Comparison of ENCODE assay signal across 10 cellular contexts in the genomic region with DNA sequence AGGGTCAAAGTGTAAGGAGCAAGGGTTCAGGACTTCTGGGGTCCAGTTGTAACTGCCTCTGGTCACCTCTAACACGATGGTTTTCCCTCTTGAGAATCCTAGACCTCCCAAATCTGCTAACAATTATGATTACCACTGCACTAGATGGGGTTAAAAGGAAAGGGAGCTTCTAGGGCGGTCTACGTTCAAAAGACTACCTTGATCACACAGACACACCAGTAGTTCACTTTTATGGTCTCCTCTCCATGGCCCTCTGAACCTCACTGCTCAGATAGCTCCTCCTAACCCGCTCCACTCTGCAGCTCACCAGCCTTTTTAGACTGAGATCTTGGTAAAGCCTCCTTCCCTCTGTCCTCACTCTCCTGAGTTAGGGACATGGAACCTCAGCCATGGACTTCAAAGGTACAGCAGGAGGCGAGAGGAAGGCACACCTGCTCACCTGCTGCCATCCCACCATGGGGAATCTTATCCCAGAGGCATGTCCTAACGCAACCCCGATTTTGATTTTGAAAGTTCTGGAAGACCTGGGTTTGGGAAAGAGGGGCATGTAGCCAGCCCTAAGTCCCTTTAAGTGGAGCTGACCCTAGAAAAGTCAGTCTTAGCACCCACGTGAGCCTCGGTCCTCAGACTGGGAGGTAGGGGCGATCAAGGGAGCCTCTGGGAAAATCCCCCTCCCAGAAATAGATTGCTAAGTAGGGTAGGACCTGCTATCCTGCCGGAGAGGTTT. TPM values are rescaled to one million over a fixed set of nuclear protein-coding genes. Genes with fewer than 3 reads are reported as not detected.
DNase-seq lines count a peak whose midpoint lies in the region; FAIRE-seq and TF ChIP-seq lines count a peak whose summit lies in the region.
"Had no signal": no experiment of that assay in that cellular context is flagged by ENCODE, and none has a peak within 500 bp of the region (broad histone marks: within the 10 kb centered on the region; RNA-seq: fewer than 3 reads in every experiment).

No MANE protein-coding gene starts in this region.

- H3K4me1 Mint-ChIP-seq in activated T-helper 1 cell treated with anti-CD3 and anti-CD28 coated beads, Interleukin-12 subunit alpha, Interleukin-12 subunit beta, Interleukin-2, Interleukin-4 antibody, amounts not matched to agents 30 ng/mL and 10 ng/mL and 1 ng/mL, durations not matched to agents 14 hours and 24 hours and 36 hours (ENCODE audit: low read depth) = peaks cover 40% of the 10 kb centered on the region

- no peaks in the 10 kb centered on the region for H3K9me3 ChIP-seq in kidney (ENCODE audit: control insufficient read depth in 1 of 2, low read length in 2 of 2)

- peak overlapping the region; percentile 61 to 87 for H3K27ac ChIP-seq in kidney (ENCODE audit: low read depth in 2 of 2, low read length in 2 of 2)
- peak overlapping the region; percentile 68 for H3K27ac ChIP-seq in substantia nigra (ENCODE audit: low read depth, low read length, poor library complexity, severe bottlenecking)

- DNase-seq in NCI-H526 (lab: John Stamatoyannopoulos, UW) = peak; percentile 25 to 45
- DNase-seq in NCI-H526 treated with DMSO at 0.1 percent for 48 hours (lab: John Stamatoyannopoulos, UW) = no peak
- DNase-seq in activated T-helper 1 cell treated with anti-CD3 and anti-CD28 coated beads, Interleukin-12 subunit alpha, Interleukin-12 subunit beta, Interleukin-2, Interleukin-4 antibody, amounts not matched to agents 30 ng/mL and 10 ng/mL and 1 ng/mL, durations not matched to agents 14 hours and 24 hours and 36 hours (ENCODE audit: low spot score) = no peak
- no peak for DNase-seq in kidney
- peak in 2 of 49 donors; percentile 15 to 20 for DNase-seq in substantia nigra (lab: John Stamatoyannopoulos, UW)
- DNase-seq in GM19238 (ENCODE audit: insufficient read length, low spot score) = no peak
- no peak for DNase-seq in GM10248 (ENCODE audit: extremely low spot score)
- DNase-seq in OCI-M2 (lab: John Stamatoyannopoulos, UW; ENCODE audit: unreplicated experiment) = no peak

- POLR2A ChIA-PET in GM10248 (lab: Yijun Ruan, JAX) = no interaction called here

- peak overlapping the region in 1 of 2 donors; percentile 12 for H3K9ac ChIP-seq in kidney (ENCODE audit: low read length in 2 of 2)

- H3K4me1 ChIP-seq in kidney (ENCODE audit: control insufficient read depth in 1 of 2, insufficient read depth in 1 of 2, low read depth in 1 of 2, low read length in 2 of 2) = peaks cover 13 to 22% of the 10 kb centered on the region in 2 donors

- TF ChIP-seq CTCF in kidney (IDR thresholded peaks at IDR 0.05; ENCODE audit: borderline replicate concordance, extremely low read depth, insufficient read depth) (no peak), GM10248 (IDR thresholded peaks at IDR 0.05; ENCODE audit: control extremely low read depth, extremely low read depth, low read depth, missing control alignments) (no peak)

- H3K4me3 ChIP-seq in kidney (ENCODE audit: low read length in 2 of 2) = no peak overlapping the region

- no peak for FAIRE-seq in kidney (lab: Jason Lieb, UNC)

- CTCF ChIA-PET in GM10248 (lab: Yijun Ruan, JAX) = interaction anchor here (1.1 to 7.8 kb wide), 5 partner anchors 9 to 82 kb away, joined by 3 to 228 read pairs (median 130); partner anchors contain the start of gene TMEM253

- no peaks in the 10 kb centered on the region for H3K36me3 ChIP-seq in kidney (ENCODE audit: control insufficient read depth in 1 of 2, insufficient read depth in 2 of 2, low read length in 2 of 2)

- H3K9me3 Mint-ChIP-seq in activated T-helper 1 cell treated with anti-CD3 and anti-CD28 coated beads, Interleukin-12 subunit alpha, Interleukin-12 subunit beta, Interleukin-2, Interleukin-4 antibody, amounts not matched to agents 30 ng/mL and 10 ng/mL and 1 ng/mL, durations not matched to agents 14 hours and 24 hours and 36 hours = no peaks in the 10 kb centered on the region

- intact Hi-C loops in activated T-helper 1 cell treated with anti-CD3 and anti-CD28 coated beads, Interleukin-12 subunit alpha, Interleukin-12 subunit beta, Interleukin-2, Interleukin-4 antibody, amounts not matched to agents 30 ng/mL and 10 ng/mL and 1 ng/mL, durations not matched to agents 14 hours and 24 hours and 36 hours (cut with micrococcal nuclease) = no loop called here
- intact Hi-C loops in kidney (cut with DNase I) = no loop called here

- peaks cover 2% of the 10 kb centered on the region for H3K36me3 Mint-ChIP-seq in activated T-helper 1 cell treated with anti-CD3 and anti-CD28 coated beads, Interleukin-12 subunit alpha, Interleukin-12 subunit beta, Interleukin-2, Interleukin-4 antibody, amounts not matched to agents 30 ng/mL and 10 ng/mL and 1 ng/mL, durations not matched to agents 14 hours and 24 hours and 36 hours (ENCODE audit: low read depth)

- peak overlapping the region; percentile 85 for H3K4me3 Mint-ChIP-seq in activated T-helper 1 cell treated with anti-CD3 and anti-CD28 coated beads, Interleukin-12 subunit alpha, Interleukin-12 subunit beta, Interleukin-2, Interleukin-4 antibody, amounts not matched to agents 30 ng/mL and 10 ng/mL and 1 ng/mL, durations not matched to agents 14 hours and 24 hours and 36 hours

- H3K27me3 Mint-ChIP-seq in activated T-helper 1 cell treated with anti-CD3 and anti-CD28 coated beads, Interleukin-12 subunit alpha, Interleukin-12 subunit beta, Interleukin-2, Interleukin-4 antibody, amounts not matched to agents 30 ng/mL and 10 ng/mL and 1 ng/mL, durations not matched to agents 14 hours and 24 hours and 36 hours (ENCODE audit: insufficient read depth) = peaks cover 19% of the 10 kb centered on the region

- peak overlapping the region; percentile 63 for H3K27ac Mint-ChIP-seq in activated T-helper 1 cell treated with anti-CD3 and anti-CD28 coated beads, Interleukin-12 subunit alpha, Interleukin-12 subunit beta, Interleukin-2, Interleukin-4 antibody, amounts not matched to agents 30 ng/mL and 10 ng/mL and 1 ng/mL, durations not matched to agents 14 hours and 24 hours and 36 hours

RNA-seq across cellular contexts. Expression of gene ZNF219, which starts 1.4 kb away (rescaled TPM):
- total RNA-seq in activated T-helper 1 cell treated with anti-CD3 and anti-CD28 coated beads, Interleukin-12 subunit alpha, Interleukin-12 subunit beta, Interleukin-2, Interleukin-4 antibody, amounts not matched to agents 30 ng/mL and 10 ng/mL and 1 ng/mL, durations not matched to agents 14 hours and 24 hours and 36 hours = 8.2 and 8.3 TPM in 2 replicates
- 24.6 TPM for total RNA-seq in kidney
- 12.6 TPM for polyA plus RNA-seq in kidney (ENCODE audit: insufficient read depth, low read depth, low replicate concordance)

RNA-seq across cellular contexts. Expression of gene TMEM253, which starts 3.8 kb away (rescaled TPM):
- total RNA-seq in activated T-helper 1 cell treated with anti-CD3 and anti-CD28 coated beads, Interleukin-12 subunit alpha, Interleukin-12 subunit beta, Interleukin-2, Interleukin-4 antibody, amounts not matched to agents 30 ng/mL and 10 ng/mL and 1 ng/mL, durations not matched to agents 14 hours and 24 hours and 36 hours = not detected in 2 replicates
- 0.41 TPM for total RNA-seq in kidney
- 0.43 TPM for polyA plus RNA-seq in kidney (ENCODE audit: insufficient read depth, low read depth, low replicate concordance)
- total RNA-seq: lung microvascular endothelial cell had no signal

RNA-seq across cellular contexts. Expression of gene ARHGEF40, which starts 26.9 kb away (rescaled TPM):
- not detected in 2 replicates for total RNA-seq in activated T-helper 1 cell treated with anti-CD3 and anti-CD28 coated beads, Interleukin-12 subunit alpha, Interleukin-12 subunit beta, Interleukin-2, Interleukin-4 antibody, amounts not matched to agents 30 ng/mL and 10 ng/mL and 1 ng/mL, durations not matched to agents 14 hours and 24 hours and 36 hours
- 25.6 TPM for total RNA-seq in kidney
- 15.9 TPM for polyA plus RNA-seq in kidney (ENCODE audit: insufficient read depth, low read depth, low replicate concordance)

RNA-seq across cellular contexts. Expression of gene RNASE8, which starts 39.4 kb away (rescaled TPM):
- not detected in 2 replicates for total RNA-seq in activated T-helper 1 cell treated with anti-CD3 and anti-CD28 coated beads, Interleukin-12 subunit alpha, Interleukin-12 subunit beta, Interleukin-2, Interleukin-4 antibody, amounts not matched to agents 30 ng/mL and 10 ng/mL and 1 ng/mL, durations not matched to agents 14 hours and 24 hours and 36 hours
- total RNA-seq in kidney = not detected
- polyA plus RNA-seq in kidney (ENCODE audit: insufficient read depth, low read depth, low replicate concordance) = not detected
- total RNA-seq: lung microvascular endothelial cell, NCI-H460 had no signal

RNA-seq across cellular contexts. Expression of gene RNASE7, which starts 54.9 kb away (rescaled TPM):
- total RNA-seq in activated T-helper 1 cell treated with anti-CD3 and anti-CD28 coated beads, Interleukin-12 subunit alpha, Interleukin-12 subunit beta, Interleukin-2, Interleukin-4 antibody, amounts not matched to agents 30 ng/mL and 10 ng/mL and 1 ng/mL, durations not matched to agents 14 hours and 24 hours and 36 hours = not detected in 2 replicates
- total RNA-seq in kidney = not detected
- not detected for polyA plus RNA-seq in kidney (ENCODE audit: insufficient read depth, low read depth, low replicate concordance)
- total RNA-seq: lung microvascular endothelial cell, NCI-H460 had no signal

Comparison
In these comparisons a context has a peak if more than half of its experiments do, and no peak if none do; other contexts are left out.
1. DNase-seq: peak in NCI-H526 (2 of 2); none in NCI-H526 treated with DMSO at 0.1 percent for 48 hours (single experiment), activated T-helper 1 cell treated with anti-CD3 and anti-CD28 coated beads, Interleukin-12 subunit alpha, Interleukin-12 subunit beta, Interleukin-2, Interleukin-4 antibody, amounts not matched to agents 30 ng/mL and 10 ng/mL and 1 ng/mL, durations not matched to agents 14 hours and 24 hours and 36 hours (single experiment), kidney (single experiment), GM19238 (single experiment), GM10248 (single experiment) and OCI-M2 (single experiment).
2. RNA of gene ARHGEF40, which starts 26.9 kb away (total RNA-seq): 25.6 TPM in kidney (single experiment); not detected in activated T-helper 1 cell treated with anti-CD3 and anti-CD28 coated beads, Interleukin-12 subunit alpha, Interleukin-12 subunit beta, Interleukin-2, Interleukin-4 antibody, amounts not matched to agents 30 ng/mL and 10 ng/mL and 1 ng/mL, durations not matched to agents 14 hours and 24 hours and 36 hours; every median in the first group is over 10 times any median in the second.